8 cellular contexts compared by ENCODE assay signal in genomic region chr10:35409094-35409582, GRCh38.
DNase-seq lines count a peak whose midpoint lies in the region; ATAC-seq and TF ChIP-seq lines count a peak whose summit lies in the region.

No MANE protein-coding gene starts in this region.

- intact Hi-C loops in vagina (cut with DNase I) = no loop called here

- POLR2A ChIA-PET in WTC11 (lab: Charles Lee) = no interaction called here

- no peak for TF ChIP-seq CTCF in cardiac fibroblast (IDR thresholded peaks at IDR 0.05; ENCODE audit: low read depth, low read length)
- no peak for TF ChIP-seq CTCF in WTC11 (IDR thresholded peaks at IDR 0.05)
- no peak for TF ChIP-seq CTCF in vagina (IDR thresholded peaks at IDR 0.05)

- H3K9me3 ChIP-seq in vagina = no peaks in the 10 kb centered on the region

- no peaks in the 10 kb centered on the region for H3K27me3 ChIP-seq in vagina

- no peak overlapping the region for H3K27ac ChIP-seq in vagina

- peaks cover 45% of the 10 kb centered on the region for H3K4me1 ChIP-seq in vagina

- DNase-seq in activated T-cell treated with anti-CD3 and anti-CD28 coated beads, Interleukin-2, amount 50 U/mL, for 72 hours = peak in 1 of 2 donors; percentile 17
- no peak for DNase-seq in activated T-cell treated with anti-CD3 and anti-CD28 coated beads, Interleukin-2, amount 50 U/mL, for 1 hour
- DNase-seq in MV-4-11 (lab: John Stamatoyannopoulos, UW) (peak; percentile 90), cardiac fibroblast (ENCODE audit: low read depth in 2 of 2) (peak; percentile 83 to 84), myocyte (ENCODE audit: low read depth) (peak; percentile 100), WTC11 (ENCODE audit: low spot score) (no peak), vagina (ENCODE audit: extremely low spot score in 2 of 2) (no peak), ecto neural progenitor cell (ENCODE audit: low spot score) (no peak)

- H3K36me3 ChIP-seq in vagina = no peaks in the 10 kb centered on the region

- no peaks in the 10 kb centered on the region for H3K9me3 Mint-ChIP-seq in activated T-cell treated with anti-CD3 and anti-CD28 coated beads, Interleukin-2, amount 50 U/mL, for 72 hours
- H3K9me3 Mint-ChIP-seq in WTC11 = peaks cover 20% of the 10 kb centered on the region

- CTCF ChIA-PET in WTC11 (lab: Charles Lee) = interaction anchor here (1.0 kb wide), 1 partner anchor 9 kb away, joined by 4 read pairs; no protein-coding TSS in a partner anchor

- H3K27ac Mint-ChIP-seq in activated T-cell treated with anti-CD3 and anti-CD28 coated beads, Interleukin-2, amount 50 U/mL, for 72 hours = no peak overlapping the region
- H3K27ac Mint-ChIP-seq in WTC11 = no peak overlapping the region; the same call in 1 of the 2 replicates

- H3K27me3 Mint-ChIP-seq in activated T-cell treated with anti-CD3 and anti-CD28 coated beads, Interleukin-2, amount 50 U/mL, for 72 hours (ENCODE audit: low read depth) = no peaks in the 10 kb centered on the region
- no peaks in the 10 kb centered on the region for H3K27me3 Mint-ChIP-seq in WTC11 (ENCODE audit: low read depth)

- no peak overlapping the region for H3K4me3 Mint-ChIP-seq in activated T-cell treated with anti-CD3 and anti-CD28 coated beads, Interleukin-2, amount 50 U/mL, for 72 hours
- H3K4me3 Mint-ChIP-seq in WTC11 = no peak overlapping the region

- H3K4me1 Mint-ChIP-seq in activated T-cell treated with anti-CD3 and anti-CD28 coated beads, Interleukin-2, amount 50 U/mL, for 72 hours (ENCODE audit: low read depth) = peaks cover 27% of the 10 kb centered on the region
- peaks cover 14% of the 10 kb centered on the region for H3K4me1 Mint-ChIP-seq in WTC11

- H3K36me3 Mint-ChIP-seq in activated T-cell treated with anti-CD3 and anti-CD28 coated beads, Interleukin-2, amount 50 U/mL, for 72 hours (ENCODE audit: insufficient read depth in 2 of 2) = no peaks in the 10 kb centered on the region
- H3K36me3 Mint-ChIP-seq in WTC11 = peaks cover 27% of the 10 kb centered on the region

- no peak overlapping the region for H3K4me3 ChIP-seq in cardiac fibroblast (replicated peaks in 1 of 2; ENCODE audit: low read depth in 2 of 2, low read length in 2 of 2)
- H3K4me3 ChIP-seq in vagina = no peak overlapping the region

- ATAC-seq in activated T-cell treated with anti-CD3 and anti-CD28 coated beads, Interleukin-2, amount 50 U/mL, for 72 hours (replicated peaks in 1 of 2) = peak; percentile 75 to 79
- ATAC-seq in WTC11 = no peak

- no peak for TF ChIP-seq POLR2A in vagina (IDR thresholded peaks at IDR 0.05)

TF ChIP-seq in WTC11, 78 proteins besides CTCF, POLR2A, EP300 and RAD21 (continues in another document):
- no peak for TF ChIP-seq ATF6 (CRISPR knock-in tag; IDR thresholded peaks at IDR 0.05)
- no peak for TF ChIP-seq ZNF281 (CRISPR knock-in tag; IDR thresholded peaks at IDR 0.05)
- TF ChIP-seq NR2C2 (CRISPR knock-in tag; IDR thresholded peaks at IDR 0.05) = no peak
- TF ChIP-seq FOXP1 (CRISPR knock-in tag; IDR thresholded peaks at IDR 0.05; ENCODE audit: borderline replicate concordance) = no peak
- TF ChIP-seq CBFB (CRISPR knock-in tag; IDR thresholded peaks at IDR 0.05; ENCODE audit: low read depth) = no peak
- no peak for TF ChIP-seq IRF1 (CRISPR knock-in tag; IDR thresholded peaks at IDR 0.05)
- no peak for TF ChIP-seq CREM (CRISPR knock-in tag; IDR thresholded peaks at IDR 0.05)
- no peak for TF ChIP-seq NR1H2 (CRISPR knock-in tag; IDR thresholded peaks at IDR 0.05)
- TF ChIP-seq TP53 (CRISPR knock-in tag; IDR thresholded peaks at IDR 0.05) = no peak
- no peak for TF ChIP-seq ARID4B (CRISPR knock-in tag; IDR thresholded peaks at IDR 0.05; ENCODE audit: borderline replicate concordance)
- TF ChIP-seq ZBTB43 (CRISPR knock-in tag; IDR thresholded peaks at IDR 0.05) = no peak
- TF ChIP-seq GRHL2 (CRISPR knock-in tag; IDR thresholded peaks at IDR 0.05; ENCODE audit: insufficient replicate concordance, severe bottlenecking) = no peak
- no peak for TF ChIP-seq HMGA2 (CRISPR knock-in tag; IDR thresholded peaks at IDR 0.05)
- TF ChIP-seq SMAD4 (CRISPR knock-in tag; IDR thresholded peaks at IDR 0.05) = no peak
- no peak for TF ChIP-seq RELA (CRISPR knock-in tag; IDR thresholded peaks at IDR 0.05; ENCODE audit: borderline replicate concordance)
- no peak for TF ChIP-seq NR3C1 (CRISPR knock-in tag; conservative IDR thresholded peaks at IDR 0.05; ENCODE audit: low read depth)

Comparison
In these comparisons a context has a peak if more than half of its experiments do, and no peak if none do; other contexts are left out.
1. DNase-seq: peak in MV-4-11 (single experiment), cardiac fibroblast (2 of 2) and myocyte (single experiment); none in activated T-cell treated with anti-CD3 and anti-CD28 coated beads, Interleukin-2, amount 50 U/mL, for 1 hour (single experiment), WTC11 (single experiment), vagina (0 of 2) and ecto neural progenitor cell (single experiment).